28 cellular contexts compared by ENCODE assay signal in genomic region chr1:119774746-119775495, GRCh38. TPM values are rescaled to one million over a fixed set of nuclear protein-coding genes. Genes with fewer than 3 reads are reported as not detected.
DNase-seq lines count a peak whose midpoint lies in the region; ATAC-seq and TF ChIP-seq lines count a peak whose summit lies in the region.
"Had no signal": no experiment of that assay in that cellular context is flagged by ENCODE, and none has a peak within 500 bp of the region (broad histone marks: within the 10 kb centered on the region; RNA-seq: fewer than 3 reads in every experiment).

No MANE protein-coding gene starts in this region.

- intact Hi-C loops in left colon (cut with DNase I, micrococcal nuclease) (no loop called here), MCF 10A (cut with micrococcal nuclease) (no loop called here)

- no peaks in the 10 kb centered on the region for H3K9me3 ChIP-seq in parathyroid adenoma (ENCODE audit: control insufficient read depth, low read length)
- H3K9me3 ChIP-seq: vagina had no signal

- H3K79me2 ChIP-seq in parathyroid adenoma: no peaks in the 10 kb centered on the region

- POLR2A ChIA-PET in MCF 10A (lab: Yijun Ruan, JAX): no interaction called here

- H3K4me1 ChIP-seq in parathyroid adenoma: peaks cover 31% of the 10 kb centered on the region
- H3K4me1 ChIP-seq: foreskin keratinocyte had no signal

- H3K27me3 Mint-ChIP-seq in MCF 10A (ENCODE audit: insufficient read depth, unreplicated experiment): peaks cover 8% of the 10 kb centered on the region

- H2AFZ ChIP-seq in parathyroid adenoma: peak overlapping the region; percentile 62

- H3K36me3 ChIP-seq in parathyroid adenoma (ENCODE audit: control insufficient read depth, insufficient read depth, low read length): no peaks in the 10 kb centered on the region
- H3K36me3 ChIP-seq: vagina had no signal

- H3K9ac ChIP-seq in parathyroid adenoma: no peak overlapping the region
- H3K9ac ChIP-seq: GM23248, KMS-11 had no signal

- H3K4me3 ChIP-seq in parathyroid adenoma (ENCODE audit: low read depth, low read length): no peak overlapping the region
- H3K4me3 ChIP-seq: GM23248, SK-N-MC, vagina had no signal

- BruUV-seq in MCF 10A (replicated peaks; lab: Mats Ljungman, UMichigan): no TSS peak

- ATAC-seq in left colon: peak; percentile 51
- ATAC-seq: foreskin keratinocyte had no signal

- no peaks in the 10 kb centered on the region for H3K9me3 Mint-ChIP-seq in MCF 10A (ENCODE audit: unreplicated experiment)
- H3K9me3 Mint-ChIP-seq: neural crest cell had no signal

- H3K27me3 ChIP-seq in parathyroid adenoma (ENCODE audit: control insufficient read depth, insufficient read depth, low read length): no peaks in the 10 kb centered on the region
- H3K27me3 ChIP-seq: foreskin keratinocyte, vagina had no signal

- no peak overlapping the region for H3K4me3 Mint-ChIP-seq in MCF 10A (ENCODE audit: unreplicated experiment)
- H3K4me3 Mint-ChIP-seq: neural crest cell had no signal

- H3K27ac ChIP-seq in parathyroid adenoma: peak overlapping the region; percentile 79
- H3K27ac ChIP-seq: foreskin keratinocyte, GM23248, KMS-11, SK-N-MC, vagina had no signal

- peak overlapping the region; percentile 73 for H3K4me2 ChIP-seq in parathyroid adenoma (ENCODE audit: low read length)
- H3K4me2 ChIP-seq: KMS-11 had no signal

- no peak overlapping the region for H3K27ac Mint-ChIP-seq in MCF 10A (ENCODE audit: low read depth, unreplicated experiment)

- CTCF ChIA-PET in MCF 10A (lab: Yijun Ruan, JAX): interaction anchor here (0.6 to 2.1 kb wide), 4 partner anchors 32 to 193 kb away, joined by 3 to 6 read pairs (median 4); no protein-coding TSS in a partner anchor

- DNase-seq in Caki2 (ENCODE audit: low read depth) (peak; percentile 7), NCI-H82 (lab: John Stamatoyannopoulos, UW) (peak; percentile 90), left colon (peak; percentile 62 to 64), NCI-H2196 treated with DMSO at 0.1 percent for 48 hours (lab: John Stamatoyannopoulos, UW; ENCODE audit: unreplicated experiment) (no peak), MCF 10A (ENCODE audit: unreplicated experiment) (no peak), NCI-H1417 treated with DMSO at 0.1 percent for 48 hours (lab: John Stamatoyannopoulos, UW) (no peak)
- DNase-seq in activated effector memory CD4-positive, alpha-beta T cell treated with Interleukin-2 at 50 U/mL for 16 hours: no peak
- DNase-seq: activated CD4-positive, alpha-beta T cell treated with anti-CD3 and anti-CD28 coated beads, Interleukin-2, amount 50 U/mL, for 4 hours; dermis blood vessel endothelial cell; foreskin keratinocyte; GF-D8; GM23248; hypothalamus; mesendoderm; NCI-H1048; NCI-H2081; stimulated activated CD4-positive, alpha-beta T cell treated with anti-CD3 and anti-CD28 coated beads, Interleukin-4, amount 100 ng/mL, for 4 hours had no signal

- no peaks in the 10 kb centered on the region for H3K36me3 Mint-ChIP-seq in MCF 10A (ENCODE audit: insufficient read depth, unreplicated experiment)

- TF ChIP-seq CTCF in parathyroid adenoma (IDR thresholded peaks at IDR 0.05) (no peak), MCF 10A (IDR thresholded peaks at IDR 0.05; ENCODE audit: unreplicated experiment) (no peak)

- H3K4me1 Mint-ChIP-seq in MCF 10A (ENCODE audit: insufficient read depth, unreplicated experiment): no peaks in the 10 kb centered on the region

- in situ Hi-C loops in Caki2 (cut with HindIII; ENCODE audit: low pct_unique_long_range_greater_than_20kb, low sequenced_read_pairs): no loop called here

RNA-seq across cellular contexts. Expression of gene HMGCS2, which starts 6.2 kb away (rescaled TPM):
- total RNA-seq in Caki2 (2014; rRNA removed; shearing (Covaris generic); ENCODE audit: low replicate concordance): not detected in 2 replicates
- total RNA-seq in left colon (100 to 1,000 TPM; 583 to 627 TPM), MCF 10A (2022) (not detected in 2 replicates)
- total RNA-seq: dermis blood vessel endothelial cell; foreskin keratinocyte; GM23248; NCI-H460; neural crest cell; pulmonary artery endothelial cell; RPMI7951; T-helper 2 cell treated with Interferon-gamma antibody and Interleukin-4, amounts not matched to agents 100 ng/mL and 5 ng/mL, for 36 hours had no signal

RNA-seq across cellular contexts. Expression of gene REG4, which starts 36.3 kb away (rescaled TPM):
- total RNA-seq in Caki2 (2014; rRNA removed; shearing (Covaris generic); ENCODE audit: low replicate concordance): not detected in 2 replicates
- 10 to 100 TPM; 35.7 to 37.5 TPM for total RNA-seq in left colon
- not detected in 2 replicates for total RNA-seq in MCF 10A (2022)
- total RNA-seq: cardiac septum; dermis blood vessel endothelial cell; foreskin keratinocyte; GM23248; NCI-H460; neural crest cell; pulmonary artery endothelial cell; RPMI7951; subcutaneous adipose tissue; T-helper 2 cell treated with Interferon-gamma antibody and Interleukin-4, amounts not matched to agents 100 ng/mL and 5 ng/mL, for 36 hours; vagina had no signal

Comparison
In these comparisons a context has a peak if more than half of its experiments do, and no peak if none do; other contexts are left out.
1. DNase-seq: peak in Caki2 (single experiment), NCI-H82 (single experiment) and left colon (2 of 2); none in NCI-H2196 treated with DMSO at 0.1 percent for 48 hours (single experiment), MCF 10A (single experiment), NCI-H1417 treated with DMSO at 0.1 percent for 48 hours (single experiment) and activated effector memory CD4-positive, alpha-beta T cell treated with Interleukin-2 at 50 U/mL for 16 hours (single experiment).
2. RNA of gene HMGCS2, which starts 6.2 kb away (total RNA-seq): 583 to 627 TPM in left colon; not detected in Caki2 and not detected in MCF 10A; every median in the first group is over 100 times any median in the second.
3. RNA of gene REG4, which starts 36.3 kb away (total RNA-seq): 35.7 to 37.5 TPM in left colon; not detected in Caki2 and not detected in MCF 10A; every median in the first group is over 10 times any median in the second.